ENCODE assay signal across 12 cellular contexts in the genomic region with DNA sequence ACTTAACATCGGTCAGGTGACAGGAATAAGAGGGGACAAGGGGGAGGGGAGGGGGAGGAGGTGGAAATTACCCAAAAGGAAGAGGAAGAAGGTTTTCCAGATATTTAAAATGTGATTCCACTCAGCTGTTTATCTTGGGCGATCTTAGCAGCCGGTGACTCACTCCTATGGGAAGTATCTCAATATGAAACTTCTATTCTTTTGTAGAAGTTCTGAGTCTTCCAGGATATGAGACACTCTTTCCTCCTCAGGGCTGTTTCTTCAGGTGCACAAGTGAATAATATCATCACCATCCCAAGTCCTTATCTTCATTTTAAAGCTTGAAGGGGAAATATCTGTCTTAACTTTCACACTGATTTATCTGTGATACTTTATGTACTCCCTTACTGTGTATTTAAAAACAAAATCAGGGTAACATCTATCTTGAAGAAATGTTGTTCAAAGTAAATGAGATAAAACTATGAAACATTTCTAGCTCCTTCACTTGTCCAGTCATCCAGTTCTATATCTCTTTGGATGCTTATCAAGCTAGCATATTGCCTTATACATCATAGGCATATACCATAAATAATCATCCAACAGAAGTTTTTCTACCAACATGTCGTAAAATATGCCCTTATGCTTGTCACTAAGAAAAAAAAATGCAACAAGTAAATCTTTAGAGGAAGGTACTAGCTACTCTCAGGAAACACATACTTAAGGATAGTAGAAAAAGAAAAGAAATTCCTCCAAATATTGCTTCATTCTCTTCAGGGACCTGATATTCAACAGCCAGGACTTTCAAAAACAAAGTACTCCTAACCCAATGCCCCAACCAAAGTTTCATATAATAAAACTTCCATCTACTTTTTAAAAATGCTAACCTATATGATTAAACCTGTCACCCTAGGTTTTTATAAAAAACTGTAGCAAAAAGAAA. TPM values are rescaled to one million over a fixed set of nuclear protein-coding genes. Genes with fewer than 3 reads are reported as not detected.
DNase-seq lines count a peak whose midpoint lies in the region; ATAC-seq and TF ChIP-seq lines count a peak whose summit lies in the region.
"Had no signal": no experiment of that assay in that cellular context is flagged by ENCODE, and none has a peak within 500 bp of the region (broad histone marks: within the 10 kb centered on the region; RNA-seq: fewer than 3 reads in every experiment).

No MANE protein-coding gene starts in this region.

- intact Hi-C loops in heart left ventricle (cut with DNase I) (no loop called here), cardiac septum (cut with DNase I) (no loop called here), left ventricle myocardium inferior (cut with micrococcal nuclease) (no loop called here)

- H3K4me3 Mint-ChIP-seq in activated CD4-positive, alpha-beta memory T cell treated with anti-CD3 and anti-CD28 coated beads, Interleukin-2, amount 10 ng/mL, durations not matched to agents 7 days and 5 days: no peak overlapping the region
- H3K4me3 Mint-ChIP-seq: activated naive CD8-positive, alpha-beta T cell treated with anti-CD3 and anti-CD28 coated beads, Interleukin-2, amount 10 ng/mL, durations not matched to agents 7 days and 5 days had no signal

- ATAC-seq in heart left ventricle: peak; percentile 47 to 93 (median 80)
- ATAC-seq: activated CD4-positive, CD25-positive, alpha-beta regulatory T cell treated with anti-CD3 and anti-CD28 coated beads, Interleukin-2, amount 50 U/mL, for 24 hours had no signal

- H3K36me3 ChIP-seq in heart left ventricle: no peaks in the 10 kb centered on the region
- H3K36me3 ChIP-seq in left ventricle myocardium inferior: no peaks in the 10 kb centered on the region
- no peaks in the 10 kb centered on the region for H3K36me3 ChIP-seq in tibial nerve

- H3K27me3 Mint-ChIP-seq in activated CD4-positive, alpha-beta memory T cell treated with anti-CD3 and anti-CD28 coated beads, Interleukin-2, amount 10 ng/mL, durations not matched to agents 7 days and 5 days: peaks cover 36% of the 10 kb centered on the region

- no peak for TF ChIP-seq POLR2A in heart left ventricle (IDR thresholded peaks at IDR 0.05)
- no peak for TF ChIP-seq POLR2A in tibial nerve (IDR thresholded peaks at IDR 0.05)

- CTCF ChIA-PET in activated CD4-positive, alpha-beta memory T cell treated with anti-CD3 and anti-CD28 coated beads, Interleukin-2, amount 10 ng/mL, durations not matched to agents 7 days and 5 days (lab: Charles Lee): no interaction called here

- peak overlapping the region in 10 of 12 donors; percentile 6 to 60 (median 39) for H3K27ac ChIP-seq in heart left ventricle
- peak overlapping the region; percentile 69 for H3K27ac ChIP-seq in left ventricle myocardium inferior (replicated peaks)
- peak overlapping the region in 2 of 4 donors; percentile 15 to 43 for H3K27ac ChIP-seq in tibial nerve
- H3K27ac ChIP-seq in substantia nigra (ENCODE audit: low read depth, low read length, poor library complexity, severe bottlenecking): no peak overlapping the region

- DNase-seq in heart left ventricle: peak in 2 of 5 donors; percentile 33 to 39
- no peak for DNase-seq in cardiac septum (ENCODE audit: low spot score)
- DNase-seq in astrocyte of the hippocampus (ENCODE audit: low read depth, low spot score): peak; percentile 40
- no peak for DNase-seq in left ventricle myocardium inferior
- peak in 1 of 2 donors; percentile 30 for DNase-seq in tibial nerve (ENCODE audit: low spot score in 2 of 2)
- DNase-seq in hypothalamus (lab: John Stamatoyannopoulos, UW): no peak
- no peak for DNase-seq in substantia nigra (lab: John Stamatoyannopoulos, UW)
- DNase-seq in activated CD4-positive, alpha-beta memory T cell treated with anti-CD3 and anti-CD28 coated beads, Interleukin-2, amount 10 ng/mL, durations not matched to agents 7 days and 5 days: no peak
- DNase-seq: activated naive CD8-positive, alpha-beta T cell treated with anti-CD3 and anti-CD28 coated beads, Interleukin-2, amount 10 ng/mL, durations not matched to agents 7 days and 5 days; midbrain; NCI-H2081 treated with DMSO at 0.1 percent for 48 hours had no signal

- no peaks in the 10 kb centered on the region for H3K36me3 Mint-ChIP-seq in activated CD4-positive, alpha-beta memory T cell treated with anti-CD3 and anti-CD28 coated beads, Interleukin-2, amount 10 ng/mL, durations not matched to agents 7 days and 5 days (ENCODE audit: low read depth)
- H3K36me3 Mint-ChIP-seq: activated naive CD8-positive, alpha-beta T cell treated with anti-CD3 and anti-CD28 coated beads, Interleukin-2, amount 10 ng/mL, durations not matched to agents 7 days and 5 days had no signal

- H3K9me3 Mint-ChIP-seq in activated CD4-positive, alpha-beta memory T cell treated with anti-CD3 and anti-CD28 coated beads, Interleukin-2, amount 10 ng/mL, durations not matched to agents 7 days and 5 days: no peaks in the 10 kb centered on the region
- H3K9me3 Mint-ChIP-seq: activated naive CD8-positive, alpha-beta T cell treated with anti-CD3 and anti-CD28 coated beads, Interleukin-2, amount 10 ng/mL, durations not matched to agents 7 days and 5 days had no signal

- H3K4me1 ChIP-seq in heart left ventricle (peaks cover 0 to 32% (median 10%) of the 10 kb centered on the region in 12 donors), left ventricle myocardium inferior (peaks cover 46% of the 10 kb centered on the region), tibial nerve (peaks cover 0 to 3% (median 0%) of the 10 kb centered on the region in 4 donors)

- no peak for TF ChIP-seq CTCF in heart left ventricle (IDR thresholded peaks at IDR 0.05)
- no peak for TF ChIP-seq CTCF in left ventricle myocardium inferior (IDR thresholded peaks at IDR 0.05; ENCODE audit: borderline replicate concordance)
- no peak for TF ChIP-seq CTCF in tibial nerve (IDR thresholded peaks at IDR 0.05)

- POLR2A ChIA-PET in activated CD4-positive, alpha-beta memory T cell treated with anti-CD3 and anti-CD28 coated beads, Interleukin-2, amount 10 ng/mL, durations not matched to agents 7 days and 5 days (lab: Charles Lee): no interaction called here

- H3K4me3 ChIP-seq in heart left ventricle (no peak overlapping the region), left ventricle myocardium inferior (no peak overlapping the region), tibial nerve (no peak overlapping the region)

- TF ChIP-seq EP300 in tibial nerve (IDR thresholded peaks at IDR 0.05): peak; percentile 24 to 54

- WGBS in heart left ventricle, 4 donors: 51 to 64% (median 57%) methylated on average over 4 of the region's 4 CpGs
- WGBS in tibial nerve, 2 donors: 48 to 57% methylated on average over 4 of the region's 4 CpGs

- H3K4me1 Mint-ChIP-seq in activated CD4-positive, alpha-beta memory T cell treated with anti-CD3 and anti-CD28 coated beads, Interleukin-2, amount 10 ng/mL, durations not matched to agents 7 days and 5 days: no peaks in the 10 kb centered on the region
- H3K4me1 Mint-ChIP-seq: activated naive CD8-positive, alpha-beta T cell treated with anti-CD3 and anti-CD28 coated beads, Interleukin-2, amount 10 ng/mL, durations not matched to agents 7 days and 5 days had no signal

- H3K27me3 ChIP-seq in heart left ventricle (no peaks in the 10 kb centered on the region), left ventricle myocardium inferior (ENCODE audit: low read depth) (no peaks in the 10 kb centered on the region), tibial nerve (no peaks in the 10 kb centered on the region)

- H3K27ac Mint-ChIP-seq in activated CD4-positive, alpha-beta memory T cell treated with anti-CD3 and anti-CD28 coated beads, Interleukin-2, amount 10 ng/mL, durations not matched to agents 7 days and 5 days: no peak overlapping the region
- H3K27ac Mint-ChIP-seq: activated naive CD8-positive, alpha-beta T cell treated with anti-CD3 and anti-CD28 coated beads, Interleukin-2, amount 10 ng/mL, durations not matched to agents 7 days and 5 days had no signal

- H3K9me3 ChIP-seq in heart left ventricle (peaks cover 0 to 9% (median 0%) of the 10 kb centered on the region in 12 donors), left ventricle myocardium inferior (replicated peaks) (peaks cover 7% of the 10 kb centered on the region), tibial nerve (peaks cover 0 to 7% (median 0%) of the 10 kb centered on the region in 4 donors)

RNA-seq across cellular contexts. Expression of a gene that starts 13.7 kb away (rescaled TPM):
- 10 to 100 TPM in 8 of 9 donors, 1 to 10 TPM in 1; 9.7 to 40.8 (median 17.0) TPM for total RNA-seq in heart left ventricle
- polyA plus RNA-seq in heart left ventricle: 1 to 10 TPM; 5.1 to 5.8 TPM
- total RNA-seq in cardiac septum: 18.5 TPM
- total RNA-seq in left ventricle myocardium inferior: 15.2 TPM
- 10 to 100 TPM; 30.8 to 49.8 (median 37.2) TPM for total RNA-seq in tibial nerve
- total RNA-seq in activated CD4-positive, alpha-beta memory T cell treated with anti-CD3 and anti-CD28 coated beads, Interleukin-2, amount 10 ng/mL, durations not matched to agents 7 days and 5 days: under 1 TPM; 0.35 to 0.50 TPM

RNA-seq across cellular contexts. Expression of a gene that starts 14.0 kb away (rescaled TPM):
- total RNA-seq in heart left ventricle (10 to 100 TPM; 10.3 to 26.5 (median 16.6) TPM), cardiac septum (16.3 TPM), left ventricle myocardium inferior (14.6 TPM), tibial nerve (10 to 100 TPM; 16.5 to 25.8 (median 19.1) TPM)
- polyA plus RNA-seq in heart left ventricle: 10 to 100 TPM; 10.6 to 12.2 TPM
- 10 to 100 TPM; 27.4 to 27.6 TPM for total RNA-seq in activated CD4-positive, alpha-beta memory T cell treated with anti-CD3 and anti-CD28 coated beads, Interleukin-2, amount 10 ng/mL, durations not matched to agents 7 days and 5 days

Comparison
In these comparisons a context has a peak if more than half of its experiments do, and no peak if none do; other contexts are left out.
1. RNA of a gene that starts 13.7 kb away (total RNA-seq): 30.8 to 49.8 TPM in tibial nerve, 18.5 TPM in cardiac septum (single experiment), 9.7 to 40.8 TPM in heart left ventricle and 15.2 TPM in left ventricle myocardium inferior (single experiment); 0.35 to 0.50 TPM in activated CD4-positive, alpha-beta memory T cell treated with anti-CD3 and anti-CD28 coated beads, Interleukin-2, amount 10 ng/mL, durations not matched to agents 7 days and 5 days; every median in the first group is over 4 times any median in the second.